ENCODE assay signal across 6 cellular contexts in the genomic region with DNA sequence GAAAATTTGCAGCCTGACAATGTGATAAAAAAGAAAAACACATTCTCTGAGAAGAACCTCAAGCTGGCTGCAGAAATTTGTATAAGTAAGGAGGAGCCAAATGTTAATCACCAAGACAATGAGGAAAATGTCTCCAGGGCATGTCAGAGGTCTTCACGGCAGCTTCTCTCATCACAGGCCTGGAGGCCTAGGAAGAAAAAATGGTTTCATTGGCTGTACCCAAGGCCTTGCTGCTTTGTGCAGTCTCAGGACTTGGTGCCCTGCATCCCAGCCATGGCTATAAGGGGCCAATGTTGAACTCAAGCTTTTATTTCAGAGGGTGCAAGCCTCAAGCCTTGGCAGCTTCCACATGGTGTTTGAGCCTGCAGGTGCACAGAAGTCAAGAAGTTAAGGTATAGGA.
DNase-seq lines count a peak whose midpoint lies in the region; ATAC-seq and TF ChIP-seq lines count a peak whose summit lies in the region.
"Not testable (repeated sequence)": the region's sequence is repeated elsewhere in the genome, so short reads cannot be mapped to it uniquely, and the experiment has no call there.

No MANE protein-coding gene starts in this region.

- H3K9me3 Mint-ChIP-seq in CD4-positive, alpha-beta T cell; central memory CD8-positive, alpha-beta T cell: not testable (repeated sequence)
- H3K9me3 Mint-ChIP-seq in activated CD8-positive, alpha-beta T cell treated with anti-CD3 and anti-CD28 coated beads for 36 hours, result peaks cover 43% of the 10 kb centered on the region
- peaks cover 38% of the 10 kb centered on the region for H3K9me3 Mint-ChIP-seq in activated naive CD4-positive, alpha-beta T cell treated with anti-CD3 and anti-CD28 coated beads, Interleukin-2, amount 10 ng/mL, durations not matched to agents 7 days and 5 days
- peaks cover 8 to 40% (median 20%) of the 10 kb centered on the region in 9 donors for H3K9me3 Mint-ChIP-seq in naive thymus-derived CD8-positive, alpha-beta T cell

- H3K36me3 Mint-ChIP-seq in CD4-positive, alpha-beta T cell (ENCODE audit: low read depth), result peaks cover 74% of the 10 kb centered on the region
- not testable (repeated sequence) for H3K36me3 Mint-ChIP-seq in T-helper 17 cell (ENCODE audit: low read depth); central memory CD8-positive, alpha-beta T cell (ENCODE audit: insufficient read depth)
- H3K36me3 Mint-ChIP-seq in activated CD8-positive, alpha-beta T cell treated with anti-CD3 and anti-CD28 coated beads for 36 hours (ENCODE audit: low read depth), result peaks cover 87% of the 10 kb centered on the region
- H3K36me3 Mint-ChIP-seq in activated naive CD4-positive, alpha-beta T cell treated with anti-CD3 and anti-CD28 coated beads, Interleukin-2, amount 10 ng/mL, durations not matched to agents 7 days and 5 days, result peaks cover 80% of the 10 kb centered on the region
- H3K36me3 Mint-ChIP-seq in naive thymus-derived CD8-positive, alpha-beta T cell, result peaks cover 22 to 55% (median 37%) of the 10 kb centered on the region in 3 donors

- TF ChIP-seq CTCF in CD4-positive, alpha-beta T cell (IDR thresholded peaks at IDR 0.05); activated CD8-positive, alpha-beta T cell treated with anti-CD3 and anti-CD28 coated beads for 36 hours (IDR thresholded peaks at IDR 0.05): not testable (repeated sequence)

- H3K27me3 Mint-ChIP-seq in CD4-positive, alpha-beta T cell; T-helper 17 cell; activated CD8-positive, alpha-beta T cell treated with anti-CD3 and anti-CD28 coated beads for 36 hours; activated naive CD4-positive, alpha-beta T cell treated with anti-CD3 and anti-CD28 coated beads, Interleukin-2, amount 10 ng/mL, durations not matched to agents 7 days and 5 days; central memory CD8-positive, alpha-beta T cell; naive thymus-derived CD8-positive, alpha-beta T cell: not testable (repeated sequence)

- CTCF ChIA-PET in CD4-positive, alpha-beta T cell (lab: Charles Lee); activated naive CD4-positive, alpha-beta T cell treated with anti-CD3 and anti-CD28 coated beads, Interleukin-2, amount 10 ng/mL, durations not matched to agents 7 days and 5 days (lab: Charles Lee): not testable (repeated sequence)
- CTCF ChIA-PET in activated CD8-positive, alpha-beta T cell treated with anti-CD3 and anti-CD28 coated beads for 36 hours (lab: Charles Lee), result interaction anchor here (0.6 kb wide), 1 partner anchor 67 kb away, joined by 3 read pairs; no protein-coding TSS in a partner anchor

- H3K27ac Mint-ChIP-seq in CD4-positive, alpha-beta T cell, result peak overlapping the region; percentile 42
- H3K27ac Mint-ChIP-seq in T-helper 17 cell, result peak overlapping the region; percentile 1
- H3K27ac Mint-ChIP-seq in activated CD8-positive, alpha-beta T cell treated with anti-CD3 and anti-CD28 coated beads for 36 hours, result peak overlapping the region; percentile 79
- H3K27ac Mint-ChIP-seq in activated naive CD4-positive, alpha-beta T cell treated with anti-CD3 and anti-CD28 coated beads, Interleukin-2, amount 10 ng/mL, durations not matched to agents 7 days and 5 days, result peak overlapping the region; percentile 73
- H3K27ac Mint-ChIP-seq in central memory CD8-positive, alpha-beta T cell (ENCODE audit: low read depth), result peak overlapping the region; percentile 72
- H3K27ac Mint-ChIP-seq in naive thymus-derived CD8-positive, alpha-beta T cell, result peak overlapping the region in 8 of 10 donors; percentile 38 to 74 (median 60)

- peaks cover 72% of the 10 kb centered on the region for H3K4me1 Mint-ChIP-seq in CD4-positive, alpha-beta T cell (ENCODE audit: low read depth)
- peaks cover 22% of the 10 kb centered on the region for H3K4me1 Mint-ChIP-seq in T-helper 17 cell
- H3K4me1 Mint-ChIP-seq in activated CD8-positive, alpha-beta T cell treated with anti-CD3 and anti-CD28 coated beads for 36 hours (ENCODE audit: low read depth), result peaks cover 75% of the 10 kb centered on the region
- H3K4me1 Mint-ChIP-seq in activated naive CD4-positive, alpha-beta T cell treated with anti-CD3 and anti-CD28 coated beads, Interleukin-2, amount 10 ng/mL, durations not matched to agents 7 days and 5 days, result peaks cover 70% of the 10 kb centered on the region
- peaks cover 71% of the 10 kb centered on the region for H3K4me1 Mint-ChIP-seq in central memory CD8-positive, alpha-beta T cell
- peaks cover 25 to 76% (median 52%) of the 10 kb centered on the region in 4 donors for H3K4me1 Mint-ChIP-seq in naive thymus-derived CD8-positive, alpha-beta T cell

- POLR2A ChIA-PET in CD4-positive, alpha-beta T cell (lab: Charles Lee), result not testable (repeated sequence)
- POLR2A ChIA-PET in activated CD8-positive, alpha-beta T cell treated with anti-CD3 and anti-CD28 coated beads for 36 hours (lab: Charles Lee), result interaction anchor here (1.4 kb wide), 1 partner anchor 12 kb away, joined by 3 read pairs; no protein-coding TSS in a partner anchor
- POLR2A ChIA-PET in naive thymus-derived CD8-positive, alpha-beta T cell (lab: Charles Lee), result interaction anchor here (1.0 kb wide), 1 partner anchor 33 kb away, joined by 3 read pairs; no protein-coding TSS in a partner anchor

- ATAC-seq in CD4-positive, alpha-beta T cell (ENCODE audit: poor library complexity); T-helper 17 cell; activated CD8-positive, alpha-beta T cell treated with anti-CD3 and anti-CD28 coated beads for 36 hours; central memory CD8-positive, alpha-beta T cell (replicated peaks; ENCODE audit: extremely low read depth, poor library complexity, severe bottlenecking); naive thymus-derived CD8-positive, alpha-beta T cell: not testable (repeated sequence)

- H3K27ac ChIP-seq in CD4-positive, alpha-beta T cell (ENCODE audit: low read depth, low read length), result not testable (repeated sequence)

- peaks cover 22% of the 10 kb centered on the region for H3K9me3 ChIP-seq in CD4-positive, alpha-beta T cell (ENCODE audit: control insufficient read depth, low read length)
- not testable (repeated sequence) for H3K9me3 ChIP-seq in T-helper 17 cell (ENCODE audit: control insufficient read depth, low read length, poor library complexity, severe bottlenecking)

- H3K4me3 Mint-ChIP-seq in CD4-positive, alpha-beta T cell; T-helper 17 cell; activated CD8-positive, alpha-beta T cell treated with anti-CD3 and anti-CD28 coated beads for 36 hours; activated naive CD4-positive, alpha-beta T cell treated with anti-CD3 and anti-CD28 coated beads, Interleukin-2, amount 10 ng/mL, durations not matched to agents 7 days and 5 days; central memory CD8-positive, alpha-beta T cell: not testable (repeated sequence)
- peak overlapping the region in 1 of 10 donors; percentile 10 for H3K4me3 Mint-ChIP-seq in naive thymus-derived CD8-positive, alpha-beta T cell

- not testable (repeated sequence) for H3K27me3 ChIP-seq in CD4-positive, alpha-beta T cell (ENCODE audit: control insufficient read depth, insufficient read depth, low read length)

- not testable (repeated sequence) for DNase-seq in CD4-positive, alpha-beta T cell; T-helper 17 cell; activated CD8-positive, alpha-beta T cell treated with anti-CD3 and anti-CD28 coated beads for 36 hours; activated naive CD4-positive, alpha-beta T cell treated with anti-CD3 and anti-CD28 coated beads, Interleukin-2, amount 10 ng/mL, durations not matched to agents 7 days and 5 days; central memory CD8-positive, alpha-beta T cell (ENCODE audit: low spot score in 2 of 2); naive thymus-derived CD8-positive, alpha-beta T cell

- intact Hi-C loops in CD4-positive, alpha-beta T cell (cut with DNase I, micrococcal nuclease); activated CD8-positive, alpha-beta T cell treated with anti-CD3 and anti-CD28 coated beads for 36 hours (cut with micrococcal nuclease): not testable (repeated sequence)

Comparison
In these comparisons a context has a peak if more than half of its experiments do, and no peak if none do; other contexts are left out.
1. H3K27ac Mint-ChIP-seq: peak in every context shown above with its lines; median percentile 79 in activated CD8-positive, alpha-beta T cell treated with anti-CD3 and anti-CD28 coated beads for 36 hours; 73 in activated naive CD4-positive, alpha-beta T cell treated with anti-CD3 and anti-CD28 coated beads, Interleukin-2, amount 10 ng/mL, durations not matched to agents 7 days and 5 days; 72 in central memory CD8-positive, alpha-beta T cell; 60 in naive thymus-derived CD8-positive, alpha-beta T cell; 42 in CD4-positive, alpha-beta T cell; 1 in T-helper 17 cell.